In genomic region chr7:32727483-32728411, GRCh38 we compare ENCODE assay signal across 1 cellular context.
A peak's percentile ranks its signal among the peaks of the same experiment; 100 is the strongest.
TF ChIP-seq lines count a peak whose summit lies in the region.

No MANE protein-coding gene starts in this region.

TF ChIP-seq in SK-N-SH, 30 proteins besides CTCF, POLR2A, EP300 and RAD21 (continued from another document):
- TF ChIP-seq, protein P1, sequence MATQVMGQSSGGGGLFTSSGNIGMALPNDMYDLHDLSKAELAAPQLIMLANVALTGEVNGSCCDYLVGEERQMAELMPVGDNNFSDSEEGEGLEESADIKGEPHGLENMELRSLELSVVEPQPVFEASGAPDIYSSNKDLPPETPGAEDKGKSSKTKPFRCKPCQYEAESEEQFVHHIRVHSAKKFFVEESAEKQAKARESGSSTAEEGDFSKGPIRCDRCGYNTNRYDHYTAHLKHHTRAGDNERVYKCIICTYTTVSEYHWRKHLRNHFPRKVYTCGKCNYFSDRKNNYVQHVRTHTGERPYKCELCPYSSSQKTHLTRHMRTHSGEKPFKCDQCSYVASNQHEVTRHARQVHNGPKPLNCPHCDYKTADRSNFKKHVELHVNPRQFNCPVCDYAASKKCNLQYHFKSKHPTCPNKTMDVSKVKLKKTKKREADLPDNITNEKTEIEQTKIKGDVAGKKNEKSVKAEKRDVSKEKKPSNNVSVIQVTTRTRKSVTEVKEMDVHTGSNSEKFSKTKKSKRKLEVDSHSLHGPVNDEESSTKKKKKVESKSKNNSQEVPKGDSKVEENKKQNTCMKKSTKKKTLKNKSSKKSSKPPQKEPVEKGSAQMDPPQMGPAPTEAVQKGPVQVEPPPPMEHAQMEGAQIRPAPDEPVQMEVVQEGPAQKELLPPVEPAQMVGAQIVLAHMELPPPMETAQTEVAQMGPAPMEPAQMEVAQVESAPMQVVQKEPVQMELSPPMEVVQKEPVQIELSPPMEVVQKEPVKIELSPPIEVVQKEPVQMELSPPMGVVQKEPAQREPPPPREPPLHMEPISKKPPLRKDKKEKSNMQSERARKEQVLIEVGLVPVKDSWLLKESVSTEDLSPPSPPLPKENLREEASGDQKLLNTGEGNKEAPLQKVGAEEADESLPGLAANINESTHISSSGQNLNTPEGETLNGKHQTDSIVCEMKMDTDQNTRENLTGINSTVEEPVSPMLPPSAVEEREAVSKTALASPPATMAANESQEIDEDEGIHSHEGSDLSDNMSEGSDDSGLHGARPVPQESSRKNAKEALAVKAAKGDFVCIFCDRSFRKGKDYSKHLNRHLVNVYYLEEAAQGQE (IDR thresholded peaks at IDR 0.05; ENCODE audit: low read depth, low read length) = 0 out of 2 replicates have a peak, but pooled peaks have one; percentile 16
- TF ChIP-seq, protein P2, sequence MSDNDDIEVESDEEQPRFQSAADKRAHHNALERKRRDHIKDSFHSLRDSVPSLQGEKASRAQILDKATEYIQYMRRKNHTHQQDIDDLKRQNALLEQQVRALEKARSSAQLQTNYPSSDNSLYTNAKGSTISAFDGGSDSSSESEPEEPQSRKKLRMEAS (IDR thresholded peaks at IDR 0.05; ENCODE audit: low read depth) = peak; percentile 38; the same call in 1 of the 2 replicates
